ENCODE assay signal across 8 cellular contexts in the genomic region with DNA sequence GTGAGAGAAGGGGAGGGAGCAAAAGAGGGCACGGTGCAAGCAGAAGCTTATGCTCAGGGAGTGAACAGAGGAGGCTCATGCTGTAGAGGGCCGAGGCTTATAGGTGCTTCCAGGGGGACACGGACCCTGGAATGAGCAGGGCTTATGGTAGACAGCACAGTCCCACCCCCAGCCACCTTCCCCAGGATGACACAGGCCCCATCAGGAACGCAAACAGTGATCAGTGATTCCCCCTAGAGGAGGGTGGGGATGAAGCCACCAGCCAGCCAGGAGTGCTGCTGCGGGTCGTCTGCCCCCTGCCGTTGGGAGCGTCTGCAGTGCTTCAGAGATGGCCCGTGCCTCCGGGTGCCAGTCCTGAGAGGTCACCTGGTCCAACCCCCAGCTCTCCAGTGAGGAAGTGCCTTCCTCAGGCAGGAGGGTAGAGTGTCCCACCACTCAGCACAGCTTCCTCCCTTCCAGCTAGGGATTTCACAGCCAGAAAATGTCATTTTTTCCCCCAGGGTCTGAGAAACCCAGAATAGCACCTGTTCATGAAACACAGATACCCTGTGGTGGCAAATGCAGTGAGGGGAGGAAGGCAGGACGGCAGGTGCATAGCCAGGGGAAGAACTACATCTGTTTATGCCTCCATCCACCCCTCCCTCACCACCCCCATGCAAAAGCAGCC.
A peak's percentile ranks its signal among the peaks of the same experiment; 100 is the strongest.
DNase-seq lines count a peak whose midpoint lies in the region; ATAC-seq and TF ChIP-seq lines count a peak whose summit lies in the region.

No MANE protein-coding gene starts in this region.

- no peak for TF ChIP-seq EP300 in stomach (IDR thresholded peaks at IDR 0.05)

- no peaks in the 10 kb centered on the region for H3K4me1 ChIP-seq in effector memory CD4-positive, alpha-beta T cell (ENCODE audit: control insufficient read depth, insufficient read depth, low read length, poor library complexity, severe bottlenecking)
- no peaks in the 10 kb centered on the region for H3K4me1 ChIP-seq in mucosa of descending colon (ENCODE audit: low read depth)
- H3K4me1 ChIP-seq in stomach: no peaks in the 10 kb centered on the region

- intact Hi-C loops in mucosa of descending colon (cut with DNase I, micrococcal nuclease): no loop called here
- intact Hi-C loops in stomach (cut with DNase I; ENCODE audit: low total_unique reads): no loop called here

- H3K9me3 ChIP-seq in effector memory CD4-positive, alpha-beta T cell (ENCODE audit: control insufficient read depth, low read length): no peaks in the 10 kb centered on the region
- no peaks in the 10 kb centered on the region for H3K9me3 ChIP-seq in mucosa of descending colon
- no peaks in the 10 kb centered on the region for H3K9me3 ChIP-seq in stomach

- H3K4me3 ChIP-seq in effector memory CD4-positive, alpha-beta T cell (ENCODE audit: insufficient read depth, low read depth, low read length, poor library complexity, severe bottlenecking): no peak overlapping the region
- H3K4me3 ChIP-seq in mucosa of descending colon (no peak overlapping the region), stomach (no peak overlapping the region)

- DNase-seq in DMS 273 (lab: John Stamatoyannopoulos, UW; ENCODE audit: unreplicated experiment): peak; percentile 82
- DNase-seq in NCI-H345 (lab: John Stamatoyannopoulos, UW): peak; percentile 58
- peak; percentile 78 for DNase-seq in activated CD4-positive, alpha-beta T cell treated with anti-CD3 and anti-CD28 coated beads for 48 hours
- peak in 2 of 3 donors; percentile 2 to 4 for DNase-seq in effector memory CD4-positive, alpha-beta T cell
- DNase-seq in mucosa of descending colon: peak; percentile 73 to 80 (median 77)
- peak; percentile 62 for DNase-seq in stomach
- DNase-seq in NCI-H1048 (lab: John Stamatoyannopoulos, UW): no peak

- H3K27me3 ChIP-seq in effector memory CD4-positive, alpha-beta T cell (replicated peaks; ENCODE audit: control insufficient read depth, insufficient read depth, low read length, poor library complexity, severe bottlenecking): no peaks in the 10 kb centered on the region
- H3K27me3 ChIP-seq in stomach: peaks cover 0 to 42% (median 0%) of the 10 kb centered on the region in 3 donors

- ATAC-seq in HG02610 (IDR thresholded peaks at IDR 0.05; ENCODE audit: unreplicated experiment) (peak; percentile 55), mucosa of descending colon (peak; percentile 90)

- 11 to 18% (median 16%) methylated on average over 10 to 11 of the region's 11 CpGs for WGBS in stomach, 5 donors

- H3K36me3 ChIP-seq in effector memory CD4-positive, alpha-beta T cell (ENCODE audit: control insufficient read depth, insufficient read depth, low read length): no peaks in the 10 kb centered on the region
- H3K36me3 ChIP-seq in mucosa of descending colon (ENCODE audit: low read depth): no peaks in the 10 kb centered on the region
- no peaks in the 10 kb centered on the region for H3K36me3 ChIP-seq in stomach

- TF ChIP-seq POLR2A in stomach (IDR thresholded peaks at IDR 0.05): no peak

- peak; percentile 12 for TF ChIP-seq CTCF in mucosa of descending colon (IDR thresholded peaks at IDR 0.05)
- TF ChIP-seq CTCF in stomach (IDR thresholded peaks at IDR 0.05): peak in 4 of 7 experiments; percentile 12 to 52 (median 34)

- no peak overlapping the region for H3K27ac ChIP-seq in effector memory CD4-positive, alpha-beta T cell (ENCODE audit: insufficient read depth, low read length, poor library complexity, severe bottlenecking)
- no peak overlapping the region for H3K27ac ChIP-seq in stomach
